In genomic region chr11:114160884-114161283, GRCh38 we compare ENCODE assay signal across 10 cellular contexts.
DNase-seq lines count a peak whose midpoint lies in the region; ATAC-seq and TF ChIP-seq lines count a peak whose summit lies in the region.
"Had no signal": no experiment of that assay in that cellular context is flagged by ENCODE, and none has a peak within 500 bp of the region (broad histone marks: within the 10 kb centered on the region; RNA-seq: fewer than 3 reads in every experiment).

No MANE protein-coding gene starts in this region.

- peaks cover 5% of the 10 kb centered on the region for H3K79me1 ChIP-seq in neuronal stem cell (ENCODE audit: low read depth, low read length)

- no peak overlapping the region for H3K4ac ChIP-seq in neuronal stem cell (ENCODE audit: low read length)

- H3K27me3 ChIP-seq in heart left ventricle (no peaks in the 10 kb centered on the region), duodenal mucosa (ENCODE audit: control insufficient read depth in 1 of 2, insufficient read depth in 2 of 2, low read length in 2 of 2) (no peaks in the 10 kb centered on the region), neuronal stem cell (ENCODE audit: control insufficient read depth in 3 of 3, insufficient read depth in 3 of 3, low read depth in 1 of 3, low read length in 3 of 3) (no peaks in the 10 kb centered on the region), uterus (no peaks in the 10 kb centered on the region)

- H2BK15ac ChIP-seq in neuronal stem cell (ENCODE audit: low read length) = no peak overlapping the region

- intact Hi-C loops in heart left ventricle (cut with DNase I) (loop anchor here in 6 of 10 donors (1.0 to 5.0 kb wide), 8 partner anchors 18 to 102 kb away; partner anchors contain the start of gene ZBTB16 (in 2 of the 6)), cardiac septum (cut with DNase I) (loop anchor here (1.0 to 5.0 kb wide), 3 partner anchors 18 to 100 kb away; no protein-coding TSS in a partner anchor), uterus (cut with DNase I; ENCODE audit: low total_unique reads) (loop anchor here (10.0 kb wide), 1 partner anchor 94 kb away; no protein-coding TSS in a partner anchor)

- H3K27me3 Mint-ChIP-seq in activated T-cell treated with anti-CD3 and anti-CD28 coated beads, Interleukin-2, amount 50 U/mL, for 4 hours (ENCODE audit: low read depth) = no peaks in the 10 kb centered on the region

- peaks cover 55 to 99% (median 91%) of the 10 kb centered on the region in 12 donors for H3K4me1 ChIP-seq in heart left ventricle
- H3K4me1 ChIP-seq in duodenal mucosa (ENCODE audit: control insufficient read depth in 1 of 2, insufficient read depth in 2 of 2, low read length in 2 of 2) = peaks cover 54 to 67% of the 10 kb centered on the region in 2 donors
- H3K4me1 ChIP-seq in neuronal stem cell (ENCODE audit: control insufficient read depth in 2 of 2, insufficient read depth in 1 of 2, low read depth in 1 of 2, low read length in 2 of 2) = peaks cover 29 to 37% of the 10 kb centered on the region in 2 donors
- H3K4me1 ChIP-seq in uterus = peaks cover 41 to 55% of the 10 kb centered on the region in 2 donors

- 51 to 65% (median 54%) methylated on average over 5 of the region's 5 CpGs for WGBS in heart left ventricle, 4 donors
- no CpG with 5 or more reads among the region's 5 CpGs for WGBS in neuronal stem cell (ENCODE audit: extremely low coverage in 2 of 2, insufficient read length in 2 of 2, insufficient replicate concordance in 1 of 2), 2 donors

- DNase-seq in heart left ventricle = no peak
- no peak for DNase-seq in cardiac septum (ENCODE audit: low spot score)
- no peak for DNase-seq in neuronal stem cell (ENCODE audit: low spot score)
- no peak for DNase-seq in uterus
- no peak for DNase-seq in ureter (ENCODE audit: low spot score)
- no peak for DNase-seq in DMS53 treated with DMSO at 0.1 percent for 48 hours (lab: John Stamatoyannopoulos, UW; ENCODE audit: unreplicated experiment)
- DNase-seq in activated T-cell treated with anti-CD3 and anti-CD28 coated beads, Interleukin-2, amount 50 U/mL, for 4 hours = no peak
- DNase-seq: NCI-H1930 had no signal

- no peak overlapping the region for H2BK120ac ChIP-seq in neuronal stem cell (ENCODE audit: low read depth, low read length)

- H4K91ac ChIP-seq in neuronal stem cell (ENCODE audit: low read depth, low read length, poor library complexity) = no peak overlapping the region

- peak in 1 of 2 donors; percentile 33 for TF ChIP-seq POLR2A in heart left ventricle (IDR thresholded peaks at IDR 0.05)
- no peak for TF ChIP-seq POLR2A in uterus (IDR thresholded peaks at IDR 0.05)

- no peak overlapping the region for H3K4me2 ChIP-seq in neuronal stem cell (ENCODE audit: insufficient read depth, low read length, poor library complexity, severe bottlenecking)

- H3K9ac ChIP-seq in duodenal mucosa (ENCODE audit: low read depth in 1 of 2, low read length in 2 of 2) (peak overlapping the region; percentile 28 to 45), neuronal stem cell (ENCODE audit: low read depth, low read length, poor library complexity) (no peak overlapping the region)

- H3K36me3 ChIP-seq in heart left ventricle (peaks cover 0 to 16% (median 8%) of the 10 kb centered on the region in 9 donors), duodenal mucosa (ENCODE audit: control insufficient read depth in 1 of 2, insufficient read depth in 2 of 2, low read length in 2 of 2) (no peaks in the 10 kb centered on the region), neuronal stem cell (replicated peaks in 1 of 2; ENCODE audit: control insufficient read depth in 2 of 2, insufficient read depth in 2 of 2, low read length in 2 of 2) (peaks cover 12 to 33% of the 10 kb centered on the region in 2 donors), uterus (no peaks in the 10 kb centered on the region)

- no peak overlapping the region for H2BK5ac ChIP-seq in neuronal stem cell (ENCODE audit: low read length)

- no peak overlapping the region for H3K4me3 Mint-ChIP-seq in activated T-cell treated with anti-CD3 and anti-CD28 coated beads, Interleukin-2, amount 50 U/mL, for 4 hours
- H3K4me3 Mint-ChIP-seq: type B pancreatic cell had no signal

- ATAC-seq in heart left ventricle = peak in 3 of 4 donors; percentile 1 to 16 (median 8)
- no peak for ATAC-seq in activated T-cell treated with anti-CD3 and anti-CD28 coated beads, Interleukin-2, amount 50 U/mL, for 4 hours

- peak overlapping the region; percentile 46 for H3K18ac ChIP-seq in neuronal stem cell (ENCODE audit: low read length)

- TF ChIP-seq CTCF in heart left ventricle (IDR thresholded peaks at IDR 0.05) (no peak), uterus (IDR thresholded peaks at IDR 0.05) (no peak)

- H4K8ac ChIP-seq in neuronal stem cell (ENCODE audit: low read depth, low read length) = no peak overlapping the region

- H3K9me3 ChIP-seq in heart left ventricle = no peaks in the 10 kb centered on the region
- H3K9me3 ChIP-seq in duodenal mucosa (ENCODE audit: control insufficient read depth in 1 of 2, low read length in 2 of 2) = no peaks in the 10 kb centered on the region
- no peaks in the 10 kb centered on the region for H3K9me3 ChIP-seq in neuronal stem cell (replicated peaks in 1 of 2; ENCODE audit: control insufficient read depth in 2 of 2, insufficient read depth in 1 of 2, low read depth in 1 of 2, low read length in 2 of 2)
- no peaks in the 10 kb centered on the region for H3K9me3 ChIP-seq in uterus

- peak overlapping the region; percentile 87 to 100 (median 98) for H3K27ac ChIP-seq in heart left ventricle
- peak overlapping the region; percentile 35 for H3K27ac ChIP-seq in duodenal mucosa (ENCODE audit: low read depth, low read length)
- H3K27ac ChIP-seq in neuronal stem cell (replicated peaks; ENCODE audit: low read length) = no peak overlapping the region
- peak overlapping the region; percentile 98 to 100 for H3K27ac ChIP-seq in uterus

- no peak overlapping the region for H2AFZ ChIP-seq in neuronal stem cell (ENCODE audit: low read length)

- H3K14ac ChIP-seq in neuronal stem cell (ENCODE audit: low read length) = no peak overlapping the region

- H3K4me1 Mint-ChIP-seq in activated T-cell treated with anti-CD3 and anti-CD28 coated beads, Interleukin-2, amount 50 U/mL, for 4 hours (ENCODE audit: low read depth) = peaks cover 81% of the 10 kb centered on the region

- no peaks in the 10 kb centered on the region for H3K9me3 Mint-ChIP-seq in activated T-cell treated with anti-CD3 and anti-CD28 coated beads, Interleukin-2, amount 50 U/mL, for 4 hours
- H3K9me3 Mint-ChIP-seq: type B pancreatic cell had no signal

- H3K36me3 Mint-ChIP-seq in activated T-cell treated with anti-CD3 and anti-CD28 coated beads, Interleukin-2, amount 50 U/mL, for 4 hours (ENCODE audit: insufficient read depth) = no peaks in the 10 kb centered on the region
- H3K36me3 Mint-ChIP-seq: type B pancreatic cell had no signal

- H2BK12ac ChIP-seq in neuronal stem cell (ENCODE audit: low read length) = no peak overlapping the region

- peak overlapping the region in 10 of 12 donors; percentile 18 to 46 (median 34) for H3K4me3 ChIP-seq in heart left ventricle
- H3K4me3 ChIP-seq in duodenal mucosa (ENCODE audit: low read depth in 1 of 2, low read length in 2 of 2) = no peak overlapping the region
- no peak overlapping the region for H3K4me3 ChIP-seq in neuronal stem cell (ENCODE audit: low read length in 2 of 2)
- peak overlapping the region in 1 of 2 donors; percentile 32 for H3K4me3 ChIP-seq in uterus

- no peak overlapping the region for H2AK5ac ChIP-seq in neuronal stem cell (ENCODE audit: low read depth, low read length)

- H3K23ac ChIP-seq in neuronal stem cell (ENCODE audit: low read depth, low read length, poor library complexity) = no peak overlapping the region

Comparison
In these comparisons a context has a peak if more than half of its experiments do, and no peak if none do; other contexts are left out.
1. ATAC-seq: peak in heart left ventricle (3 of 4); none in activated T-cell treated with anti-CD3 and anti-CD28 coated beads, Interleukin-2, amount 50 U/mL, for 4 hours (0 of 2).
2. H3K4me3 ChIP-seq: peak in heart left ventricle (10 of 12); none in duodenal mucosa (0 of 2) and neuronal stem cell (0 of 2).